19 cellular contexts compared by ENCODE assay signal in genomic region chr5:125450803-125451202, GRCh38.
"Had no signal": no experiment of that assay in that cellular context is flagged by ENCODE, and none has a peak within 500 bp of the region (broad histone marks: within the 10 kb centered on the region; RNA-seq: fewer than 3 reads in every experiment).

No MANE protein-coding gene starts in this region.

- H3K36me3 ChIP-seq: gastrocnemius medialis, heart right ventricle, sigmoid colon had no signal

- H3K9me3 ChIP-seq: gastrocnemius medialis, heart right ventricle, sigmoid colon had no signal

- H3K36me3 Mint-ChIP-seq: stimulated activated effector memory CD8-positive, alpha-beta T cell treated with anti-CD3 and anti-CD28 coated beads, Interleukin-12 subunit alpha, Interleukin-12 subunit beta, amount 100 ng/mL, for 72 hours had no signal

- H3K4me3 ChIP-seq: coronary artery, gastrocnemius medialis, heart right ventricle, lung, sigmoid colon had no signal

- H3K79me2 ChIP-seq: parathyroid adenoma had no signal

- H3K27ac ChIP-seq: coronary artery, gastrocnemius medialis, heart right ventricle, parathyroid adenoma, sigmoid colon had no signal

- H3K27ac Mint-ChIP-seq: activated naive CD8-positive, alpha-beta T cell treated with anti-CD3 and anti-CD28 coated beads, Interleukin-2, amount 50 U/mL, for 24 hours; activated T-helper 1 cell treated with anti-CD3 and anti-CD28 coated beads, Interleukin-12 subunit alpha, Interleukin-12 subunit beta, Interleukin-2, Interleukin-4 antibody, amounts not matched to agents 30 ng/mL and 10 ng/mL and 1 ng/mL, durations not matched to agents 14 hours and 24 hours and 36 hours; stimulated activated effector memory CD8-positive, alpha-beta T cell treated with anti-CD3 and anti-CD28 coated beads, Interleukin-12 subunit alpha, Interleukin-12 subunit beta, amount 100 ng/mL, for 72 hours; T-helper 2 cell treated with Interferon-gamma antibody and Interleukin-4, amounts not matched to agents 5 μg/mL and 100 μg/mL, for 36 hours had no signal

- H3K27me3 ChIP-seq: gastrocnemius medialis, heart right ventricle, sigmoid colon had no signal

- H3K4me3 Mint-ChIP-seq: activated naive CD8-positive, alpha-beta T cell treated with anti-CD3 and anti-CD28 coated beads, Interleukin-2, amount 50 U/mL, for 24 hours; activated T-helper 1 cell treated with anti-CD3 and anti-CD28 coated beads, Interleukin-12 subunit alpha, Interleukin-12 subunit beta, Interleukin-2, Interleukin-4 antibody, amounts not matched to agents 30 ng/mL and 10 ng/mL and 1 ng/mL, durations not matched to agents 14 hours and 24 hours and 36 hours; neural crest cell; stimulated activated effector memory CD8-positive, alpha-beta T cell treated with anti-CD3 and anti-CD28 coated beads, Interleukin-12 subunit alpha, Interleukin-12 subunit beta, amount 100 ng/mL, for 72 hours; T-helper 2 cell treated with Interferon-gamma antibody and Interleukin-4, amounts not matched to agents 5 μg/mL and 100 μg/mL, for 36 hours had no signal

- H3K27me3 Mint-ChIP-seq: activated naive CD8-positive, alpha-beta T cell treated with anti-CD3 and anti-CD28 coated beads, Interleukin-2, amount 50 U/mL, for 24 hours had no signal

- H3K4me1 Mint-ChIP-seq: activated naive CD8-positive, alpha-beta T cell treated with anti-CD3 and anti-CD28 coated beads, Interleukin-2, amount 50 U/mL, for 24 hours; stimulated activated effector memory CD8-positive, alpha-beta T cell treated with anti-CD3 and anti-CD28 coated beads, Interleukin-12 subunit alpha, Interleukin-12 subunit beta, amount 100 ng/mL, for 72 hours had no signal

- H3K4me1 ChIP-seq: gastrocnemius medialis, heart right ventricle, parathyroid adenoma, sigmoid colon had no signal

- DNase-seq: activated CD4-positive, alpha-beta T cell treated with anti-CD3 and anti-CD28 coated beads, Interleukin-2, amount 50 U/mL, for 1 hour; activated CD8-positive, alpha-beta memory T cell treated with anti-CD3 and anti-CD28 coated beads for 24 hours; activated naive CD4-positive, alpha-beta T cell treated with Interleukin-2 at 50 U/mL for 16 hours; activated naive CD8-positive, alpha-beta T cell treated with anti-CD3 and anti-CD28 coated beads, Interleukin-2, amount 50 U/mL, for 24 hours; central memory CD4-positive, alpha-beta T cell; gastrocnemius medialis; heart right ventricle; islet precursor cell; midbrain; sigmoid colon; stimulated activated CD4-positive, alpha-beta T cell treated with anti-CD3 and anti-CD28 coated beads, Interleukin-12 subunit alpha, Interleukin-12 subunit beta, amount 100 ng/mL, for 4 hours; stimulated activated CD4-positive, alpha-beta T cell treated with anti-CD3 and anti-CD28 coated beads, Interleukin-2, amount 100 ng/mL, for 24 hours had no signal

- H3K9ac ChIP-seq: parathyroid adenoma had no signal

- H2AFZ ChIP-seq: parathyroid adenoma had no signal
